8 cellular contexts compared by ENCODE assay signal in the genomic region with DNA sequence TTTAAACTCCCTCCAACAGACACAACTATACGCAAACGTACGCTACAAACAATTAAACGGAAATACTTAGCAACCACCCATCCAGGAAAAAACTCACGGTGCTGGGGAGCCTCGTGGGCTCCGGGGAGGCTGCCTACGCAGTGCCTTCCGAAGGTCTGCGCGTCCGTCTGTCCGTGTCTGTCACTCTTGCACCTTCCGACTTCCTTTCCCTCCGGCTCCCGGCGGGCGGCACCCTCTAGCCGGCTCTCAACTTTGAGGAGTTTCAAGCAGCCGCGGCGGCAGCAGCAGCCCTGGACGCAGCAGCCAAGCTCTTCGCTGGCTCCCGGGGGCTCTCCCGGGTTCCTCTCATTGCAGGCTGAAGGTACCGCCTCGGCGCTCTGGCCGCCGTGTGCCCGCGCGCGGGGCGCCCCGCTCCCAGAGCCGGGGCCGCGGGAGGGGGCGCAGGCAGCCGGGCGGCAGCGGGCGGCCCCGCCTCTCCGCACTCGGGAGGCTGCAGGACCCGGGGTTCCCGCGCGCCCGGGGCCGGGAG. TPM values are rescaled to one million over a fixed set of nuclear protein-coding genes. Genes with fewer than 3 reads are reported as not detected.
DNase-seq lines count a peak whose midpoint lies in the region; ATAC-seq and TF ChIP-seq lines count a peak whose summit lies in the region.

A gene with protein sequence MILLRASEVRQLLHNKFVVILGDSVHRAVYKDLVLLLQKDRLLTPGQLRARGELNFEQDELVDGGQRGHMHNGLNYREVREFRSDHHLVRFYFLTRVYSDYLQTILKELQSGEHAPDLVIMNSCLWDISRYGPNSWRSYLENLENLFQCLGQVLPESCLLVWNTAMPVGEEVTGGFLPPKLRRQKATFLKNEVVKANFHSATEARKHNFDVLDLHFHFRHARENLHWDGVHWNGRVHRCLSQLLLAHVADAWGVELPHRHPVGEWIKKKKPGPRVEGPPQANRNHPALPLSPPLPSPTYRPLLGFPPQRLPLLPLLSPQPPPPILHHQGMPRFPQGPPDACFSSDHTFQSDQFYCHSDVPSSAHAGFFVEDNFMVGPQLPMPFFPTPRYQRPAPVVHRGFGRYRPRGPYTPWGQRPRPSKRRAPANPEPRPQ (plus strand): TSS at position 257 of the 529 bp plus-strand sequence. CDS start 155,443 bp downstream, outside the sequence.

- peak within 1 kb of the TSS in 52 of 59 donors; percentile 14 to 87 (median 70) for H3K27ac ChIP-seq in dorsolateral prefrontal cortex

- peak; percentile 37 for TF ChIP-seq CTCF in GM12865 (IDR thresholded peaks at IDR 0.05; ENCODE audit: insufficient read depth, low read depth, low read length, missing control alignments)
- peak in 19 of 56 donors; percentile 7 to 45 (median 14) for TF ChIP-seq CTCF in dorsolateral prefrontal cortex (IDR thresholded peaks at IDR 0.05 in 54 of 56, conservative IDR thresholded peaks at IDR 0.05 in 2 of 56; ENCODE audit: low read depth in 1 of 56, partially characterized antibody in 56 of 56)

- intact Hi-C loops in activated CD4-positive, alpha-beta T cell treated with anti-CD3 and anti-CD28 coated beads, Interleukin-2, amount 10 ng/mL, durations not matched to agents 24 days and 14 days (cut with micrococcal nuclease) = loop anchor here (1.0 to 2.0 kb wide), 2 partner anchors 47 to 318 kb away; no protein-coding TSS in a partner anchor
- intact Hi-C loops in dorsolateral prefrontal cortex (cut with DNase I) = loop anchor here in 1 of 2 donors (5.0 kb wide), 1 partner anchor 333 kb away; no protein-coding TSS in a partner anchor

- H3K9me3 Mint-ChIP-seq in activated CD4-positive, alpha-beta T cell treated with anti-CD3 and anti-CD28 coated beads, Interleukin-2, amount 10 ng/mL, durations not matched to agents 24 days and 14 days = no peaks in the 10 kb centered on the region

- peaks cover 62% of the 10 kb centered on the region for H3K4me1 Mint-ChIP-seq in activated CD4-positive, alpha-beta T cell treated with anti-CD3 and anti-CD28 coated beads, Interleukin-2, amount 10 ng/mL, durations not matched to agents 24 days and 14 days

- H3K27ac Mint-ChIP-seq in activated CD4-positive, alpha-beta T cell treated with anti-CD3 and anti-CD28 coated beads, Interleukin-2, amount 10 ng/mL, durations not matched to agents 24 days and 14 days = peak within 1 kb of the TSS; percentile 99

- peak; percentile 67 for ATAC-seq in HG02610 (IDR thresholded peaks at IDR 0.05; ENCODE audit: unreplicated experiment)
- ATAC-seq in HG03045 (IDR thresholded peaks at IDR 0.05; ENCODE audit: unreplicated experiment) = no peak

- peak within 1 kb of the TSS; percentile 37 for H3K4me3 ChIP-seq in GM12865 (ENCODE audit: low read depth, low read length)
- peak within 1 kb of the TSS; percentile 47 to 84 (median 66) for H3K4me3 ChIP-seq in dorsolateral prefrontal cortex

- peak within 1 kb of the TSS; percentile 98 for H3K4me3 Mint-ChIP-seq in activated CD4-positive, alpha-beta T cell treated with anti-CD3 and anti-CD28 coated beads, Interleukin-2, amount 10 ng/mL, durations not matched to agents 24 days and 14 days

- no peaks in the 10 kb centered on the region for H3K27me3 Mint-ChIP-seq in activated CD4-positive, alpha-beta T cell treated with anti-CD3 and anti-CD28 coated beads, Interleukin-2, amount 10 ng/mL, durations not matched to agents 24 days and 14 days

- H3K36me3 Mint-ChIP-seq in activated CD4-positive, alpha-beta T cell treated with anti-CD3 and anti-CD28 coated beads, Interleukin-2, amount 10 ng/mL, durations not matched to agents 24 days and 14 days (ENCODE audit: low read depth) = peaks cover 32% of the 10 kb centered on the region

- peaks cover 0 to 15% (median 0%) of the 10 kb centered on the region in 45 donors for H3K27me3 ChIP-seq in dorsolateral prefrontal cortex

- DNase-seq in GM12865 (ENCODE audit: low read depth) = peak; percentile 56
- peak; percentile 19 for DNase-seq in NCI-H2196 treated with DMSO at 0.1 percent for 48 hours (lab: John Stamatoyannopoulos, UW; ENCODE audit: unreplicated experiment)
- DNase-seq in activated CD4-positive, alpha-beta T cell treated with anti-CD3 and anti-CD28 coated beads, Interleukin-2, amount 10 ng/mL, durations not matched to agents 24 days and 14 days = peak; percentile 90
- DNase-seq in dorsolateral prefrontal cortex = peak in 8 of 10 donors; percentile 14 to 72 (median 58)
- peak; percentile 46 to 80 for DNase-seq in lung microvascular endothelial cell (ENCODE audit: low read depth in 2 of 2)
- DNase-seq in stimulated activated CD8-positive, alpha-beta memory T cell treated with anti-CD3 and anti-CD28 coated beads, Interleukin-12 subunit alpha, Interleukin-12 subunit beta, amount 100 ng/mL, for 1 hour (ENCODE audit: low read depth) = peak; percentile 43

RNA-seq across cellular contexts. Expression of the gene that starts here (rescaled TPM):
- total RNA-seq in activated CD4-positive, alpha-beta T cell treated with anti-CD3 and anti-CD28 coated beads, Interleukin-2, amount 10 ng/mL, durations not matched to agents 24 days and 14 days = 51.7 and 55.2 TPM in 2 replicates
- 1 to 10 TPM in 115 of 120 experiments, under 1 TPM in 5; 0.43 to 5.7 (median 2.3) TPM for total RNA-seq in dorsolateral prefrontal cortex
- total RNA-seq in lung microvascular endothelial cell = under 0.01 and 0.20 TPM in 2 replicates

Comparison
In these comparisons a context has a peak if more than half of its experiments do, and no peak if none do; other contexts are left out.
1. Peak in DNase-seq in lung microvascular endothelial cell; RNA of the gene not detected or under 1 TPM.
2. DNase-seq: peak in every context shown above with its lines; median percentile 90 in activated CD4-positive, alpha-beta T cell treated with anti-CD3 and anti-CD28 coated beads, Interleukin-2, amount 10 ng/mL, durations not matched to agents 24 days and 14 days; 63 in lung microvascular endothelial cell; 58 in dorsolateral prefrontal cortex; 56 in GM12865; 43 in stimulated activated CD8-positive, alpha-beta memory T cell treated with anti-CD3 and anti-CD28 coated beads, Interleukin-12 subunit alpha, Interleukin-12 subunit beta, amount 100 ng/mL, for 1 hour; 19 in NCI-H2196 treated with DMSO at 0.1 percent for 48 hours.